Comparison of ENCODE assay signal across 1 cellular context in the genomic region with DNA sequence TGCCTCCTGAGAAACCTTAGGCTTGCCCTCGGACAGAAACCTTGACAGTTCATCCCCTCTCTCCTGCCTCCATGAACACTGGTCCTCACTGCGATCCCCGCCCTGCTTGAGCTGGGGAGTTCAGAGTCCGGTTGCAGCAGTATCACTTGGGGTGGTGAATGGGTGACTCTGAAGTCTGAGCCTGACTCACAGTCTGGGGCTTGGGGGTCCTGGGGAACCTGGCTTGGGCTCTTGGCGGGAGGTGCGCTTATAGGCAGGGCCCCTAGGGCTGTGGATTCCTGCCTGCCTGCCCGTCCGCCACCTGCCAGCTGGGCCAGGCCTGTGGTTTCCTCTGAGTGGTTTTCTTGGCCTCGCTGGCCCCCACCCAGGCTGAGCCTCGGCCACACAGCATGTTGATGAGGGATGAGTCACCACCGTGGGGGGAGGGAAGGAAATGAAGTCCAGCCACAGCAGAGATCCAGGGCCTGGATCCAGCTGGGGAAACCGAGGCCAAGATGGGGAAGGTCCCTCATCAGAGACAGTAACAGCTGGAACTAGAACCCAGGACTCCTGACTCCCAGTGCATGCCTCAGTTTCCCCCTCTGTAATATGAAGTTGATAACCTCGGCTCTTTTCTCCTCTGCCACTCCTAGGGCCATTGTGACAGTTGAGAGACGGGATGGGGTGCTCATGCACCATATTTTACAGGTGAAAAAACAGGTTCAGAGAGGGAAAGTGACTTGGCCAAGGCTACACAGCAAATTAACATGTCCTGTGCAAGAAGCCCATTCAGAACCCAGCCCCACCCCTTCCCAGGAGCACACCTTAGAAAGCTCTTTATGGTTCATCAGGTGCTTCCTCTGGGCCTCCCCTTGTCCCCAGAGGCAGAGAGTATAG.
TF ChIP-seq lines count a peak whose summit lies in the region.

No MANE protein-coding gene starts in this region.

TF ChIP-seq in endothelial cell of umbilical vein, 7 proteins besides CTCF, POLR2A, EP300 and RAD21 (continued from another document):
- TF ChIP-seq, protein P1, sequence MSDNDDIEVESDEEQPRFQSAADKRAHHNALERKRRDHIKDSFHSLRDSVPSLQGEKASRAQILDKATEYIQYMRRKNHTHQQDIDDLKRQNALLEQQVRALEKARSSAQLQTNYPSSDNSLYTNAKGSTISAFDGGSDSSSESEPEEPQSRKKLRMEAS (IDR thresholded peaks at IDR 0.05; ENCODE audit: insufficient read depth, insufficient read length): peak; percentile 46
- TF ChIP-seq FOS (IDR thresholded peaks at IDR 0.05; ENCODE audit: borderline replicate concordance, insufficient read depth, low read length): peak; percentile 97
TF ChIP-seq in endothelial cell of umbilical vein: peak in this region for 4.
